In genomic region chr3:188526057-188526456, GRCh38 we compare ENCODE assay signal across 18 cellular contexts.
A peak's percentile ranks its signal among the peaks of the same experiment; 100 is the strongest.
DNase-seq lines count a peak whose midpoint lies in the region; ATAC-seq and TF ChIP-seq lines count a peak whose summit lies in the region.
"Had no signal": no experiment of that assay in that cellular context is flagged by ENCODE, and none has a peak within 500 bp of the region (broad histone marks: within the 10 kb centered on the region; RNA-seq: fewer than 3 reads in every experiment).

No MANE protein-coding gene starts in this region.

- no peaks in the 10 kb centered on the region for H3K9me3 ChIP-seq in right lobe of liver
- H3K9me3 ChIP-seq: esophagus squamous epithelium, prostate gland had no signal

- H3K4me3 ChIP-seq in right lobe of liver = no peak overlapping the region
- H3K4me3 ChIP-seq: esophagus squamous epithelium, prostate gland had no signal

- peak in 3 of 4 donors; percentile 25 to 54 (median 41) for ATAC-seq in right lobe of liver
- ATAC-seq in GM21717 (IDR thresholded peaks at IDR 0.05; ENCODE audit: unreplicated experiment) = no peak
- ATAC-seq in HG02623 (IDR thresholded peaks at IDR 0.05; ENCODE audit: unreplicated experiment) = no peak
- no peak for ATAC-seq in activated T-cell treated with anti-CD3 and anti-CD28 coated beads, Interleukin-2, amount 50 U/mL, for 4 hours
- ATAC-seq: stimulated activated naive CD8-positive, alpha-beta T cell treated with anti-CD3 and anti-CD28 coated beads, Interleukin-15, amount 100 ng/mL, for 72 hours had no signal

- no peaks in the 10 kb centered on the region for H3K27me3 ChIP-seq in right lobe of liver
- H3K27me3 ChIP-seq: esophagus squamous epithelium had no signal

- peaks cover 31% of the 10 kb centered on the region for H3K36me3 Mint-ChIP-seq in activated T-cell treated with anti-CD3 and anti-CD28 coated beads, Interleukin-2, amount 50 U/mL, for 4 hours (ENCODE audit: insufficient read depth)

- H3K4me1 Mint-ChIP-seq in activated T-cell treated with anti-CD3 and anti-CD28 coated beads, Interleukin-2, amount 50 U/mL, for 4 hours (ENCODE audit: low read depth) = no peaks in the 10 kb centered on the region
- H3K4me1 Mint-ChIP-seq: stimulated activated naive CD8-positive, alpha-beta T cell treated with anti-CD3 and anti-CD28 coated beads, Interleukin-15, amount 100 ng/mL, for 72 hours had no signal

- no peaks in the 10 kb centered on the region for H3K27me3 Mint-ChIP-seq in activated T-cell treated with anti-CD3 and anti-CD28 coated beads, Interleukin-2, amount 50 U/mL, for 4 hours (ENCODE audit: low read depth)
- H3K27me3 Mint-ChIP-seq: CD4-positive, CD25-positive, alpha-beta regulatory T cell; stimulated activated naive CD8-positive, alpha-beta T cell treated with anti-CD3 and anti-CD28 coated beads, Interleukin-15, amount 100 ng/mL, for 72 hours had no signal

- no peak overlapping the region for H3K4me3 Mint-ChIP-seq in activated T-cell treated with anti-CD3 and anti-CD28 coated beads, Interleukin-2, amount 50 U/mL, for 4 hours
- H3K4me3 Mint-ChIP-seq: CD4-positive, CD25-positive, alpha-beta regulatory T cell; immature natural killer cell; stimulated activated naive CD8-positive, alpha-beta T cell treated with anti-CD3 and anti-CD28 coated beads, Interleukin-15, amount 100 ng/mL, for 72 hours had no signal

- DNase-seq in CD1c-positive myeloid dendritic cell (ENCODE audit: extremely low spot score) (peak; percentile 10), NAMALWA (ENCODE audit: low spot score) (peak; percentile 13), amniotic epithelial cell (ENCODE audit: low read depth) (peak; percentile 59), right lobe of liver (no peak), DMS153 treated with DMSO at 0.1 percent for 48 hours (lab: John Stamatoyannopoulos, UW; ENCODE audit: unreplicated experiment) (no peak)
- DNase-seq in activated T-cell treated with anti-CD3 and anti-CD28 coated beads, Interleukin-2, amount 50 U/mL, for 4 hours = no peak
- DNase-seq: activated CD4-positive, alpha-beta T cell treated with anti-CD3 and anti-CD28 coated beads, Interleukin-2, amount 50 U/mL, for 4 hours; activated gamma-delta T cell; caudate nucleus; CD4-positive, CD25-positive, alpha-beta regulatory T cell; esophagus squamous epithelium; immature natural killer cell; NCI-H187; stimulated activated CD4-positive, alpha-beta T cell treated with anti-CD3 and anti-CD28 coated beads, Interleukin-4, amount 100 ng/mL, for 1 hour; stimulated activated naive CD8-positive, alpha-beta T cell treated with anti-CD3 and anti-CD28 coated beads, Interleukin-15, amount 100 ng/mL, for 72 hours had no signal

- no peak for TF ChIP-seq POLR2A in right lobe of liver (IDR thresholded peaks at IDR 0.05)

- peaks cover 0 to 11% (median 4%) of the 10 kb centered on the region in 4 donors for H3K4me1 ChIP-seq in right lobe of liver

- peaks cover 0 to 6% (median 0%) of the 10 kb centered on the region in 4 donors for H3K36me3 ChIP-seq in right lobe of liver
- H3K36me3 ChIP-seq: prostate gland had no signal

- TF ChIP-seq CTCF in right lobe of liver (IDR thresholded peaks at IDR 0.05) = no peak

- H3K9me3 Mint-ChIP-seq in activated T-cell treated with anti-CD3 and anti-CD28 coated beads, Interleukin-2, amount 50 U/mL, for 4 hours = no peaks in the 10 kb centered on the region
- H3K9me3 Mint-ChIP-seq: CD4-positive, CD25-positive, alpha-beta regulatory T cell; immature natural killer cell; stimulated activated naive CD8-positive, alpha-beta T cell treated with anti-CD3 and anti-CD28 coated beads, Interleukin-15, amount 100 ng/mL, for 72 hours had no signal

- H3K27ac ChIP-seq in right lobe of liver = no peak overlapping the region
- H3K27ac ChIP-seq: prostate gland had no signal

- intact Hi-C loops in right lobe of liver (cut with DNase I) = no loop called here

- WGBS in right lobe of liver (ENCODE audit: insufficient coverage, low coverage, low lambda C conversion rate, missing lambda C conversion rate) = 60% methylated on average over 5 of the region's 5 CpGs

Comparison
In these comparisons a context has a peak if more than half of its experiments do, and no peak if none do; other contexts are left out.
1. DNase-seq: peak in CD1c-positive myeloid dendritic cell (single experiment), NAMALWA (single experiment) and amniotic epithelial cell (single experiment); none in right lobe of liver (0 of 3), activated T-cell treated with anti-CD3 and anti-CD28 coated beads, Interleukin-2, amount 50 U/mL, for 4 hours (single experiment) and DMS153 treated with DMSO at 0.1 percent for 48 hours (single experiment).
2. ATAC-seq: peak in right lobe of liver (3 of 4); none in GM21717 (single experiment), HG02623 (single experiment) and activated T-cell treated with anti-CD3 and anti-CD28 coated beads, Interleukin-2, amount 50 U/mL, for 4 hours (0 of 2).